9 cellular contexts compared by ENCODE assay signal in genomic region chr1:89757532-89757931, GRCh38.
DNase-seq lines count a peak whose midpoint lies in the region; ATAC-seq and TF ChIP-seq lines count a peak whose summit lies in the region.
"Had no signal": no experiment of that assay in that cellular context is flagged by ENCODE, and none has a peak within 500 bp of the region (broad histone marks: within the 10 kb centered on the region; RNA-seq: fewer than 3 reads in every experiment).

No MANE protein-coding gene starts in this region.

- H3K9me3 ChIP-seq in Caco-2: no peaks in the 10 kb centered on the region

- CTCF ChIA-PET in Caco-2 (lab: Charles Lee): interaction anchor here (0.6 kb wide), 1 partner anchor 723 kb away, joined by 3 read pairs; no protein-coding TSS in a partner anchor

- H3K36me3 ChIP-seq in Caco-2 (ENCODE audit: control insufficient read depth, insufficient read depth, low read length): no peaks in the 10 kb centered on the region

- no peak for TF ChIP-seq POLR2A in GM18505 (IDR thresholded peaks at IDR 0.05; ENCODE audit: borderline replicate concordance, extremely low read depth, insufficient read depth, insufficient read length)

- H3K4me1 ChIP-seq in Caco-2: no peaks in the 10 kb centered on the region; the same call in 1 of the 2 replicates

- H3K27me3 Mint-ChIP-seq in Caco-2 (ENCODE audit: insufficient read depth, unreplicated experiment): peaks cover 6% of the 10 kb centered on the region

- no TSS peak for BruUV-seq in Caco-2 (replicated peaks; lab: Mats Ljungman, UMichigan)

- intact Hi-C loops in Right ventricle myocardium superior (cut with DNase I): no loop called here
- intact Hi-C loops in Caco-2 (cut with micrococcal nuclease; ENCODE audit: unreplicated experiment): no loop called here

- ATAC-seq in HG03159 (IDR thresholded peaks at IDR 0.05; ENCODE audit: unreplicated experiment): peak; percentile 66
- peak; percentile 73 for ATAC-seq in Right ventricle myocardium superior (ENCODE audit: poor library complexity)
- no peak for ATAC-seq in GM18505 (IDR thresholded peaks at IDR 0.05; ENCODE audit: unreplicated experiment)
- ATAC-seq: HCT116 had no signal

- peaks cover 6% of the 10 kb centered on the region for H3K4me1 Mint-ChIP-seq in Caco-2 (ENCODE audit: low read depth, unreplicated experiment)

- in situ Hi-C loops in GM13977 (cut with MboI; ENCODE audit: low pct_unique_long_range_greater_than_20kb, low sequenced_read_pairs, unreplicated experiment): loop anchor here (25.0 kb wide), 2 partner anchors 120 to 245 kb away; partner anchors contain the start of genes LRRC8B and LRRC8C

- DNase-seq in GF-D8 (lab: John Stamatoyannopoulos, UW) (peak; percentile 97), UCSD-AML1 (lab: John Stamatoyannopoulos, UW; ENCODE audit: unreplicated experiment) (peak; percentile 83), Right ventricle myocardium superior (peak; percentile 68), GM13977 (ENCODE audit: low spot score) (no peak), Caco-2 (no peak)
- DNase-seq in stimulated activated CD4-positive, alpha-beta T cell treated with anti-CD3 and anti-CD28 coated beads, Interleukin-4, amount 100 ng/mL, for 24 hours: peak; percentile 50

- no peak overlapping the region for H3K27ac Mint-ChIP-seq in Caco-2 (ENCODE audit: unreplicated experiment)

- TF ChIP-seq CTCF in GM13977 (IDR thresholded peaks at IDR 0.05; ENCODE audit: extremely low read depth, insufficient read depth, missing control alignments) (no peak), Caco-2 (IDR thresholded peaks at IDR 0.05; ENCODE audit: insufficient read depth in 1 of 2, low read depth in 1 of 2, low read length in 1 of 2, severe bottlenecking in 1 of 2, unreplicated experiment in 1 of 2) (no peak)

- no peak overlapping the region for H3K4me3 Mint-ChIP-seq in Caco-2 (ENCODE audit: unreplicated experiment)

- POLR2A ChIA-PET in Caco-2 (lab: Charles Lee): no interaction called here

- no peaks in the 10 kb centered on the region for H3K9me3 Mint-ChIP-seq in Caco-2 (ENCODE audit: unreplicated experiment)

- H3K27me3 ChIP-seq in Caco-2 (replicated peaks; ENCODE audit: control insufficient read depth, insufficient read depth, low read length): no peaks in the 10 kb centered on the region

- H3K4me3 ChIP-seq in Caco-2 (ENCODE audit: low read depth, low read length): no peak overlapping the region

- H3K36me3 Mint-ChIP-seq in Caco-2 (ENCODE audit: insufficient read depth, unreplicated experiment): no peaks in the 10 kb centered on the region

Comparison
In these comparisons a context has a peak if more than half of its experiments do, and no peak if none do; other contexts are left out.
1. DNase-seq: peak in GF-D8 (single experiment), UCSD-AML1 (single experiment), Right ventricle myocardium superior (single experiment) and stimulated activated CD4-positive, alpha-beta T cell treated with anti-CD3 and anti-CD28 coated beads, Interleukin-4, amount 100 ng/mL, for 24 hours (single experiment); none in GM13977 (single experiment) and Caco-2 (0 of 2).